15 cellular contexts compared by ENCODE assay signal in genomic region chr15:98519767-98520166, GRCh38.
DNase-seq lines count a peak whose midpoint lies in the region; ATAC-seq, FAIRE-seq and TF ChIP-seq lines count a peak whose summit lies in the region.
"Had no signal": no experiment of that assay in that cellular context is flagged by ENCODE, and none has a peak within 500 bp of the region (broad histone marks: within the 10 kb centered on the region; RNA-seq: fewer than 3 reads in every experiment).

No MANE protein-coding gene starts in this region.

- peak overlapping the region in 1 of 2 experiments; percentile 2; a peak in 1 of 6 replicates for H3K27ac ChIP-seq in A549
- no peak overlapping the region for H3K27ac ChIP-seq in HEK293 (ENCODE audit: extremely low read depth, low read depth, low read length)
- H3K27ac ChIP-seq in PC-3 (ENCODE audit: low read length) = no peak overlapping the region
- no peak overlapping the region for H3K27ac ChIP-seq in H1 (ENCODE audit: low read depth, low read length)
- H3K27ac ChIP-seq: C4-2B, GM23248, HL-60 had no signal

- H3K23ac ChIP-seq in H1 (ENCODE audit: insufficient read length) = no peak overlapping the region

- FAIRE-seq in A549 (lab: Jason Lieb, UNC) = no peak
- peak; percentile 32 for FAIRE-seq in H1 (lab: Jason Lieb, UNC)
- FAIRE-seq: D721Med, GM12892, H54 had no signal

- H2AFZ ChIP-seq in PC-3 (ENCODE audit: low read length) (no peak overlapping the region), H1 (ENCODE audit: low read length) (no peak overlapping the region)

- H3K9me2 ChIP-seq in PC-3 (replicated peaks; ENCODE audit: low read length) = no peaks in the 10 kb centered on the region

- no peaks in the 10 kb centered on the region for H3K23me2 ChIP-seq in H1 (ENCODE audit: low read depth, low read length)

- no peaks in the 10 kb centered on the region for H3K79me2 ChIP-seq in PC-3 (ENCODE audit: low read length)
- no peaks in the 10 kb centered on the region for H3K79me2 ChIP-seq in H1 (ENCODE audit: control insufficient read depth in 1 of 2, insufficient read depth in 2 of 2, low read length in 2 of 2)

- H3K9me3 ChIP-seq in A549 = no peaks in the 10 kb centered on the region
- no peaks in the 10 kb centered on the region for H3K9me3 ChIP-seq in HEK293 (ENCODE audit: control insufficient read depth, insufficient read depth, low read depth, low read length)
- H3K9me3 ChIP-seq in PC-3 (ENCODE audit: low read length) = no peaks in the 10 kb centered on the region
- no peaks in the 10 kb centered on the region for H3K9me3 ChIP-seq in H1 (ENCODE audit: insufficient read depth in 2 of 2, low read depth in 1 of 2, low read length in 1 of 2)
- H3K9me3 ChIP-seq: Caco-2 had no signal

- TF ChIP-seq POLR2A in A549 (IDR thresholded peaks at IDR 0.05; ENCODE audit: low read length) (no peak), H1 (IDR thresholded peaks at IDR 0.05; ENCODE audit: control extremely low read depth in 1 of 2, low read depth in 2 of 2, low read length in 2 of 2) (no peak)

- H3K4me3 ChIP-seq in A549 (no peak overlapping the region), HEK293 (ENCODE audit: low read depth, low read length) (no peak overlapping the region), PC-3 (ENCODE audit: low read length) (no peak overlapping the region), H1 (ENCODE audit: extremely low read depth in 1 of 4, insufficient read depth in 2 of 4, low read depth in 3 of 4, low read length in 4 of 4) (no peak overlapping the region)

- no peak for ATAC-seq in A549
- no peak for ATAC-seq in PC-3
- no peak for ATAC-seq in HG03439 (IDR thresholded peaks at IDR 0.05; ENCODE audit: unreplicated experiment)
- ATAC-seq in stimulated activated naive CD8-positive, alpha-beta T cell treated with anti-CD3 and anti-CD28 coated beads, Interleukin-15, Interleukin-2, amounts not matched to agents 100 U/mL and 50 U/mL, for 24 hours = no peak
- no peak for ATAC-seq in HG02981 (IDR thresholded peaks at IDR 0.05; ENCODE audit: unreplicated experiment)

- H2BK5ac ChIP-seq in H1 (ENCODE audit: low read depth, low read length) = no peak overlapping the region

- no peak overlapping the region for H3K18ac ChIP-seq in H1 (ENCODE audit: extremely low read depth, low read length)

- WGBS in A549 (ENCODE audit: missing lambda C conversion rate) = 43% methylated on average over 4 of the region's 4 CpGs
- 96% methylated on average over 4 of the region's 4 CpGs; no CpG with 5 or more reads in 1 of the 2 experiments for WGBS in H1 (ENCODE audit: extremely low coverage in 1 of 2, insufficient coverage in 1 of 2, insufficient read length in 1 of 2, insufficient replicate concordance in 2 of 2, low coverage in 1 of 2, low lambda C conversion rate in 2 of 2, missing lambda C conversion rate in 1 of 2), 2 experiments

- no peak overlapping the region for H4K8ac ChIP-seq in H1 (ENCODE audit: extremely low read depth, insufficient read depth, low read length)

- no peaks in the 10 kb centered on the region for H3K79me1 ChIP-seq in H1 (ENCODE audit: low read depth, low read length)

- no TSS peak for BruUV-seq in PC-3 (replicated peaks; lab: Mats Ljungman, UMichigan)

- H4K91ac ChIP-seq in H1 (replicated peaks; ENCODE audit: insufficient read length, low read length) = no peak overlapping the region

- H3K4me2 ChIP-seq in A549 = peak overlapping the region; percentile 55; the same call in 2 of the 3 replicates
- H3K4me2 ChIP-seq in PC-3 (ENCODE audit: low read length) = peak overlapping the region; percentile 40; the same call in 1 of the 2 replicates
- H3K4me2 ChIP-seq in H1 (ENCODE audit: insufficient read depth in 1 of 2, low read depth in 2 of 2, low read length in 2 of 2) = no peak overlapping the region

- no peak for TF ChIP-seq CTCF in A549 (IDR thresholded peaks at IDR 0.05)
- no peak for TF ChIP-seq CTCF in HEK293 (tag by site-specific recombination; IDR thresholded peaks at IDR 0.05)
- TF ChIP-seq CTCF in PC-3 (conservative IDR thresholded peaks at IDR 0.05; ENCODE audit: low read depth, low read length) = no peak
- TF ChIP-seq CTCF in H1 (IDR thresholded peaks at IDR 0.05; ENCODE audit: control extremely low read depth in 1 of 3, insufficient read depth in 1 of 3, low read depth in 1 of 3, low read length in 3 of 3) = no peak

- H4K20me1 ChIP-seq in PC-3 (ENCODE audit: low read length) = no peaks in the 10 kb centered on the region
- no peaks in the 10 kb centered on the region for H4K20me1 ChIP-seq in H1 (replicated peaks in 1 of 2; ENCODE audit: control insufficient read depth in 1 of 2, insufficient read depth in 2 of 2, low read length in 2 of 2)

- H2BK20ac ChIP-seq in H1 (ENCODE audit: low read length) = no peak overlapping the region

- POLR2A ChIA-PET in A549 (lab: Yijun Ruan, JAX) = interaction anchor here (0.6 kb wide), 1 partner anchor 447 kb away, joined by 4 read pairs; no protein-coding TSS in a partner anchor
- POLR2A ChIA-PET in HEK293 (lab: Yijun Ruan, JAX) = interaction anchor here (0.9 to 2.3 kb wide), 3 partner anchors 28 to 539 kb away, joined by 3 to 16 read pairs (median 3); partner anchors contain the start of gene IGF1R
- POLR2A ChIA-PET in PC-3 (lab: Charles Lee; ENCODE audit: unreplicated experiment) = no interaction called here
- POLR2A ChIA-PET in H1 (lab: Charles Lee; ENCODE audit: partially characterized antibody) = no interaction called here

- TF ChIP-seq RAD21 in A549 (conservative IDR thresholded peaks at IDR 0.05 in 1 of 2, IDR thresholded peaks at IDR 0.05 in 1 of 2) = no peak
- no peak for TF ChIP-seq RAD21 in H1 (IDR thresholded peaks at IDR 0.05 in 1 of 2, conservative IDR thresholded peaks at IDR 0.05 in 1 of 2; ENCODE audit: low read depth in 2 of 2, low read length in 2 of 2)

- intact Hi-C loops in PC-3 (cut with micrococcal nuclease) = loop anchor here (1.0 to 5.0 kb wide), 2 partner anchors 128 to 557 kb away; partner anchors contain the start of gene IGF1R

- H3K27me3 ChIP-seq in PC-3 (ENCODE audit: low read length) = peaks cover 5% of the 10 kb centered on the region; the same call in 1 of the 2 replicates
- no peaks in the 10 kb centered on the region for H3K27me3 ChIP-seq in H1 (replicated peaks in 1 of 4; ENCODE audit: control insufficient read depth in 3 of 4, extremely low read depth in 1 of 4, insufficient read depth in 3 of 4, low read length in 3 of 4)

- no peak overlapping the region for H2BK15ac ChIP-seq in H1 (ENCODE audit: low read length)

- CTCF ChIA-PET in A549 (lab: Yijun Ruan, JAX) (interaction anchor here (0.5 to 7.9 kb wide), 88 partner anchors 9 to 1059 kb away, joined by 3 to 90 read pairs (median 5); partner anchors contain the start of genes IGF1R and SYNM), HEK293 (lab: Yijun Ruan, JAX) (interaction anchor here (0.5 to 9.4 kb wide), 69 partner anchors 8 to 561 kb away, joined by 3 to 142 read pairs (median 5); partner anchors contain the start of gene IGF1R), PC-3 (lab: Charles Lee) (interaction anchor here (1.1 kb wide), 1 partner anchor 138 kb away, joined by 4 read pairs; no protein-coding TSS in a partner anchor), H1 (lab: Charles Lee; ENCODE audit: partially characterized antibody) (interaction anchor here (0.6 to 9.2 kb wide), 39 partner anchors 8 to 575 kb away, joined by 3 to 124 read pairs (median 4); partner anchors contain the start of gene IGF1R)

- DNase-seq in A549 (ENCODE audit: low read depth in 1 of 2, low spot score in 1 of 2) (no peak), PC-3 (no peak), H1 (ENCODE audit: low read depth in 1 of 2, low spot score in 2 of 2) (no peak), middle frontal gyrus (ENCODE audit: extremely low spot score, low spot score) (no peak)
- DNase-seq in stimulated activated naive CD8-positive, alpha-beta T cell treated with anti-CD3 and anti-CD28 coated beads, Interleukin-15, Interleukin-2, amounts not matched to agents 100 U/mL and 50 U/mL, for 24 hours = no peak

- no peak overlapping the region for H2BK12ac ChIP-seq in H1 (ENCODE audit: low read depth, low read length)

- no peak overlapping the region for H3K56ac ChIP-seq in H1 (replicated peaks; ENCODE audit: insufficient read length, low read depth, low read length)

- no peaks in the 10 kb centered on the region for H3K36me3 ChIP-seq in HEK293 (ENCODE audit: control insufficient read depth in 2 of 2, insufficient read depth in 1 of 2, low read length in 2 of 2)
- no peaks in the 10 kb centered on the region for H3K36me3 ChIP-seq in PC-3 (ENCODE audit: low read depth, low read length)
- H3K36me3 ChIP-seq in H1 (ENCODE audit: control insufficient read depth in 2 of 4, insufficient read depth in 4 of 4, low read length in 3 of 4) = no peaks in the 10 kb centered on the region

- no peak overlapping the region for H2AK5ac ChIP-seq in H1 (ENCODE audit: low read depth, low read length)

- no peak overlapping the region for H3K4ac ChIP-seq in H1 (replicated peaks; ENCODE audit: insufficient read length, low read depth, low read length)

- H3K9ac ChIP-seq in PC-3 (ENCODE audit: low read length) (no peak overlapping the region), H1 (replicated peaks in 1 of 4; ENCODE audit: extremely low read depth in 1 of 4, low read depth in 3 of 4, low read length in 3 of 4) (no peak overlapping the region)
- H3K9ac ChIP-seq: GM23248 had no signal

- H4K5ac ChIP-seq in H1 (ENCODE audit: insufficient read length, low read depth, low read length) = no peak overlapping the region

- TF ChIP-seq EP300 in A549 (IDR thresholded peaks at IDR 0.05) (no peak), H1 (IDR thresholded peaks at IDR 0.05; ENCODE audit: borderline replicate concordance in 1 of 2, low read depth in 2 of 2, low read length in 2 of 2) (no peak)

- H2BK120ac ChIP-seq in H1 (replicated peaks; ENCODE audit: low read depth, low read length) = no peak overlapping the region

- H3K4me1 ChIP-seq in A549 = no peaks in the 10 kb centered on the region
- H3K4me1 ChIP-seq in HEK293 (ENCODE audit: control insufficient read depth, insufficient read depth, low read length) = no peaks in the 10 kb centered on the region; the same call in 1 of the 2 replicates
- no peaks in the 10 kb centered on the region for H3K4me1 ChIP-seq in PC-3 (ENCODE audit: insufficient read depth, low read length)
- H3K4me1 ChIP-seq in H1 (replicated peaks in 1 of 4; ENCODE audit: control insufficient read depth in 3 of 4, insufficient read depth in 4 of 4, low read length in 3 of 4) = peaks cover 0 to 3% (median 0%) of the 10 kb centered on the region in 4 experiments; a peak in 3 of 7 replicates
- H3K4me1 ChIP-seq: Caco-2 had no signal

- no peaks in the 10 kb centered on the region for H3F3A ChIP-seq in PC-3 (ENCODE audit: low read length, unreplicated experiment)

- no peak overlapping the region for H3K14ac ChIP-seq in H1 (ENCODE audit: insufficient read length)

TF ChIP-seq in A549, 52 proteins besides CTCF, POLR2A, EP300 and RAD21 (continues in another document):
- peak; percentile 86 for TF ChIP-seq KDM1A (IDR thresholded peaks at IDR 0.05; ENCODE audit: low read depth)
- TF ChIP-seq CEBPB (IDR thresholded peaks at IDR 0.05) = no peak

TF ChIP-seq in H1, 55 proteins besides CTCF, POLR2A, EP300 and RAD21 (continues in another document):
- TF ChIP-seq BRCA1 (IDR thresholded peaks at IDR 0.05; ENCODE audit: low read depth, low read length) = no peak
- no peak for TF ChIP-seq EZH2 (IDR thresholded peaks at IDR 0.05; ENCODE audit: low read depth, low read length, severe bottlenecking)
- TF ChIP-seq KDM1A (IDR thresholded peaks at IDR 0.05; ENCODE audit: borderline replicate concordance, low read length) = peak; percentile 94

Comparison
In these comparisons a context has a peak if more than half of its experiments do, and no peak if none do; other contexts are left out.
1. H3K4me2 ChIP-seq: peak in A549 (single experiment) and PC-3 (single experiment); none in H1 (0 of 2).
2. POLR2A ChIA-PET loops: an anchor here in A549 (0.6 kb wide) and HEK293 (0.9 to 2.3 kb wide); none called in PC-3 and H1.